In genomic region chr3:62445267-62445666, GRCh38 we compare ENCODE assay signal across 8 cellular contexts.
A peak's percentile ranks its signal among the peaks of the same experiment; 100 is the strongest.
DNase-seq lines count a peak whose midpoint lies in the region; ATAC-seq lines count a peak whose summit lies in the region.

No MANE protein-coding gene starts in this region.

- peak; percentile 42 for ATAC-seq in left colon
- no peak for ATAC-seq in HG03439 (IDR thresholded peaks at IDR 0.05; ENCODE audit: unreplicated experiment)
- ATAC-seq in GM18907 (IDR thresholded peaks at IDR 0.05; ENCODE audit: unreplicated experiment): no peak
- no peak for ATAC-seq in HG02763 (IDR thresholded peaks at IDR 0.05; ENCODE audit: unreplicated experiment)

- no peaks in the 10 kb centered on the region for H3K27me3 Mint-ChIP-seq in CD4-positive, alpha-beta memory T cell
- no peaks in the 10 kb centered on the region for H3K27me3 Mint-ChIP-seq in activated naive CD8-positive, alpha-beta T cell treated with anti-CD3 and anti-CD28 coated beads for 36 hours

- H3K36me3 Mint-ChIP-seq in CD4-positive, alpha-beta memory T cell: no peaks in the 10 kb centered on the region
- no peaks in the 10 kb centered on the region for H3K36me3 Mint-ChIP-seq in activated naive CD8-positive, alpha-beta T cell treated with anti-CD3 and anti-CD28 coated beads for 36 hours

- H3K9me3 Mint-ChIP-seq in CD4-positive, alpha-beta memory T cell: peaks cover 0 to 8% (median 0%) of the 10 kb centered on the region in 8 donors
- peaks cover 5% of the 10 kb centered on the region for H3K9me3 Mint-ChIP-seq in activated naive CD8-positive, alpha-beta T cell treated with anti-CD3 and anti-CD28 coated beads for 36 hours

- peaks cover 5 to 26% (median 19%) of the 10 kb centered on the region in 4 donors for H3K4me1 Mint-ChIP-seq in CD4-positive, alpha-beta memory T cell
- H3K4me1 Mint-ChIP-seq in activated naive CD8-positive, alpha-beta T cell treated with anti-CD3 and anti-CD28 coated beads for 36 hours: peaks cover 18% of the 10 kb centered on the region

- H3K36me3 ChIP-seq in CD4-positive, alpha-beta memory T cell (ENCODE audit: insufficient read depth, low read length): no peaks in the 10 kb centered on the region

- peak overlapping the region; percentile 52 to 77 (median 71) for H3K4me3 Mint-ChIP-seq in CD4-positive, alpha-beta memory T cell
- H3K4me3 Mint-ChIP-seq in activated naive CD8-positive, alpha-beta T cell treated with anti-CD3 and anti-CD28 coated beads for 36 hours: no peak overlapping the region

- H3K9me3 ChIP-seq in CD4-positive, alpha-beta memory T cell (ENCODE audit: control insufficient read depth in 1 of 2, low read length in 2 of 2): no peaks in the 10 kb centered on the region

- POLR2A ChIA-PET in CD4-positive, alpha-beta memory T cell (lab: Charles Lee; ENCODE audit: partially characterized antibody): no interaction called here

- no peak overlapping the region for H3K4me3 ChIP-seq in CD4-positive, alpha-beta memory T cell (ENCODE audit: low read length in 2 of 2)

- H3K27me3 ChIP-seq in CD4-positive, alpha-beta memory T cell (ENCODE audit: insufficient read depth, low read length): no peaks in the 10 kb centered on the region

- in situ Hi-C loops in KBM-7 (cut with MboI; ENCODE audit: low pct_unique_long_range_greater_than_20kb, low sequenced_read_pairs): no loop called here

- no peak overlapping the region for H3K27ac ChIP-seq in CD4-positive, alpha-beta memory T cell (ENCODE audit: low read depth, low read length)

- peak overlapping the region in 4 of 7 donors; percentile 29 to 60 (median 46) for H3K27ac Mint-ChIP-seq in CD4-positive, alpha-beta memory T cell
- peak overlapping the region; percentile 54 for H3K27ac Mint-ChIP-seq in activated naive CD8-positive, alpha-beta T cell treated with anti-CD3 and anti-CD28 coated beads for 36 hours

- DNase-seq in CD4-positive, alpha-beta memory T cell: peak in 3 of 5 donors; percentile 3 to 14 (median 13)
- peak; percentile 16 for DNase-seq in KBM-7
- DNase-seq in activated naive CD8-positive, alpha-beta T cell treated with anti-CD3 and anti-CD28 coated beads for 36 hours: no peak
- DNase-seq in left colon: no peak
- DNase-seq in NCI-H510A (lab: John Stamatoyannopoulos, UW): no peak

- CTCF ChIA-PET in CD4-positive, alpha-beta memory T cell (lab: Charles Lee; ENCODE audit: partially characterized antibody): interaction anchor here (0.6 kb wide), 1 partner anchor 9 kb away, joined by 3 read pairs; no protein-coding TSS in a partner anchor

- intact Hi-C loops in CD4-positive, alpha-beta memory T cell (cut with micrococcal nuclease): no loop called here
- intact Hi-C loops in left colon (cut with DNase I, micrococcal nuclease): no loop called here

- H3K4me1 ChIP-seq in CD4-positive, alpha-beta memory T cell (ENCODE audit: insufficient read depth, low read length): peaks cover 23% of the 10 kb centered on the region

Comparison
In these comparisons a context has a peak if more than half of its experiments do, and no peak if none do; other contexts are left out.
1. DNase-seq: peak in CD4-positive, alpha-beta memory T cell (3 of 5) and KBM-7 (single experiment); none in activated naive CD8-positive, alpha-beta T cell treated with anti-CD3 and anti-CD28 coated beads for 36 hours (single experiment), left colon (0 of 2) and NCI-H510A (single experiment).